ENCODE assay signal across 12 cellular contexts in genomic region chr1:236760986-236761385, GRCh38. TPM values are rescaled to one million over a fixed set of nuclear protein-coding genes. Genes with fewer than 3 reads are reported as not detected.
DNase-seq lines count a peak whose midpoint lies in the region; ATAC-seq and TF ChIP-seq lines count a peak whose summit lies in the region.
"Had no signal": no experiment of that assay in that cellular context is flagged by ENCODE, and none has a peak within 500 bp of the region (broad histone marks: within the 10 kb centered on the region; RNA-seq: fewer than 3 reads in every experiment).

No MANE protein-coding gene starts in this region.

- H2BK120ac ChIP-seq in neuronal stem cell (ENCODE audit: low read depth, low read length) = no peak overlapping the region

- no peak overlapping the region for H2BK15ac ChIP-seq in neuronal stem cell (ENCODE audit: low read length)

- H3K36me3 ChIP-seq in body of pancreas (replicated peaks in 1 of 2; ENCODE audit: insufficient read depth in 1 of 2, low read depth in 2 of 2) = no peaks in the 10 kb centered on the region
- no peaks in the 10 kb centered on the region for H3K36me3 ChIP-seq in neuronal stem cell (replicated peaks in 1 of 2; ENCODE audit: control insufficient read depth in 2 of 2, insufficient read depth in 2 of 2, low read length in 2 of 2)
- H3K36me3 ChIP-seq: BE2C had no signal

- H3K9me3 ChIP-seq in body of pancreas = no peaks in the 10 kb centered on the region
- H3K9me3 ChIP-seq in right cardiac atrium (ENCODE audit: control insufficient read depth, low read length) = no peaks in the 10 kb centered on the region
- no peaks in the 10 kb centered on the region for H3K9me3 ChIP-seq in neuronal stem cell (replicated peaks in 1 of 2; ENCODE audit: control insufficient read depth in 2 of 2, insufficient read depth in 1 of 2, low read depth in 1 of 2, low read length in 2 of 2)
- H3K9me3 ChIP-seq: A549, BE2C had no signal

- H2BK12ac ChIP-seq in neuronal stem cell (ENCODE audit: low read length) = no peak overlapping the region

- H3K4me3 ChIP-seq in body of pancreas = no peak overlapping the region
- H3K4me3 ChIP-seq in right cardiac atrium (ENCODE audit: low read length) = no peak overlapping the region
- H3K4me3 ChIP-seq in neuronal stem cell (ENCODE audit: low read length in 2 of 2) = no peak overlapping the region
- H3K4me3 ChIP-seq: A549 had no signal

- no peak overlapping the region for H3K18ac ChIP-seq in neuronal stem cell (ENCODE audit: low read length)

- TF ChIP-seq CTCF in body of pancreas (IDR thresholded peaks at IDR 0.05) = no peak

- no peak overlapping the region for H2BK5ac ChIP-seq in neuronal stem cell (ENCODE audit: low read length)

- H3K23ac ChIP-seq in neuronal stem cell (ENCODE audit: low read depth, low read length, poor library complexity) = no peak overlapping the region

- H3K4me1 ChIP-seq in body of pancreas (peaks cover 52% of the 10 kb centered on the region), right cardiac atrium (ENCODE audit: control insufficient read depth, insufficient read depth, low read length) (no peaks in the 10 kb centered on the region), neuronal stem cell (ENCODE audit: control insufficient read depth in 2 of 2, insufficient read depth in 1 of 2, low read depth in 1 of 2, low read length in 2 of 2) (no peaks in the 10 kb centered on the region)
- H3K4me1 ChIP-seq: A549, BE2C had no signal

- intact Hi-C loops in body of pancreas (cut with DNase I) (no loop called here), right cardiac atrium (cut with DNase I) (no loop called here)

- no peak for TF ChIP-seq POLR2A in body of pancreas (IDR thresholded peaks at IDR 0.05)

- no peak overlapping the region for H3K9ac ChIP-seq in neuronal stem cell (ENCODE audit: low read depth, low read length, poor library complexity)

- DNase-seq in RPMI7951 (ENCODE audit: low read depth) (peak; percentile 1), body of pancreas (no peak), right cardiac atrium (no peak), neuronal stem cell (ENCODE audit: low spot score) (no peak), GF-D8 (lab: John Stamatoyannopoulos, UW) (no peak), NCI-H82 treated with DMSO at 0.1 percent for 48 hours (lab: John Stamatoyannopoulos, UW; ENCODE audit: unreplicated experiment) (no peak)
- DNase-seq: BE2C; CD8-positive, alpha-beta T cell; COR-L47 had no signal

- H3K27ac ChIP-seq in body of pancreas (peak overlapping the region; percentile 45 to 83 (median 68)), right cardiac atrium (ENCODE audit: low read length) (peak overlapping the region; percentile 5), neuronal stem cell (replicated peaks; ENCODE audit: low read length) (no peak overlapping the region)
- H3K27ac ChIP-seq: A549 had no signal

- no peaks in the 10 kb centered on the region for H3K79me1 ChIP-seq in neuronal stem cell (ENCODE audit: low read depth, low read length)

- WGBS in body of pancreas, 2 donors = 63 to 73% methylated on average over 14 of the region's 14 CpGs
- 82% methylated on average over 14 of the region's 14 CpGs for WGBS in right cardiac atrium
- no CpG with 5 or more reads among the region's 14 CpGs for WGBS in neuronal stem cell (ENCODE audit: extremely low coverage in 2 of 2, insufficient read length in 2 of 2, insufficient replicate concordance in 1 of 2), 2 donors

- H2AFZ ChIP-seq in neuronal stem cell (ENCODE audit: low read length) = peak overlapping the region; percentile 29

- H3K14ac ChIP-seq in neuronal stem cell (ENCODE audit: low read length) = no peak overlapping the region

- H4K91ac ChIP-seq in neuronal stem cell (ENCODE audit: low read depth, low read length, poor library complexity) = no peak overlapping the region

- H3K27me3 ChIP-seq in body of pancreas (no peaks in the 10 kb centered on the region), right cardiac atrium (ENCODE audit: control insufficient read depth, insufficient read depth) (no peaks in the 10 kb centered on the region), neuronal stem cell (ENCODE audit: control insufficient read depth in 3 of 3, insufficient read depth in 3 of 3, low read depth in 1 of 3, low read length in 3 of 3) (no peaks in the 10 kb centered on the region)
- H3K27me3 ChIP-seq: BE2C had no signal

- H4K8ac ChIP-seq in neuronal stem cell (ENCODE audit: low read depth, low read length) = no peak overlapping the region

- no peak overlapping the region for H3K4ac ChIP-seq in neuronal stem cell (ENCODE audit: low read length)

- H3K4me2 ChIP-seq in neuronal stem cell (ENCODE audit: insufficient read depth, low read length, poor library complexity, severe bottlenecking) = no peak overlapping the region
- H3K4me2 ChIP-seq: A549 had no signal

- ATAC-seq in body of pancreas = no peak
- ATAC-seq in right cardiac atrium = no peak
- ATAC-seq in HG03139 (IDR thresholded peaks at IDR 0.05; ENCODE audit: unreplicated experiment) = no peak
- ATAC-seq: A549; CD8-positive, alpha-beta T cell; HCT116 had no signal

- H2AK5ac ChIP-seq in neuronal stem cell (ENCODE audit: low read depth, low read length) = no peak overlapping the region

RNA-seq across cellular contexts. Expression of gene MTR, which starts 34.1 kb away (rescaled TPM):
- 12.5 TPM in 2 replicates for total RNA-seq in RPMI7951 (2014; rRNA removed; shearing (Covaris generic))
- total RNA-seq in body of pancreas (10 to 100 TPM; 26.7 to 29.8 TPM), right cardiac atrium (10 to 100 TPM; 37.6 to 54.6 (median 41.9) TPM)
- 9.0 TPM for polyA plus RNA-seq in right cardiac atrium
- polyA plus RNA-seq in neuronal stem cell (2013, experiment 1 of 2) = 6.7 TPM
- 7.0 TPM for polyA plus RNA-seq in neuronal stem cell (2013, experiment 2 of 2)
